Comparison of ENCODE assay signal across 24 cellular contexts in genomic region chr19:39106201-39106600, GRCh38. TPM values are rescaled to one million over a fixed set of nuclear protein-coding genes. Genes with fewer than 3 reads are reported as not detected.
A peak's percentile ranks its signal among the peaks of the same experiment; 100 is the strongest.
DNase-seq lines count a peak whose midpoint lies in the region; ATAC-seq, FAIRE-seq and TF ChIP-seq lines count a peak whose summit lies in the region.
"Had no signal": no experiment of that assay in that cellular context is flagged by ENCODE, and none has a peak within 500 bp of the region (broad histone marks: within the 10 kb centered on the region; RNA-seq: fewer than 3 reads in every experiment).

No MANE protein-coding gene starts in this region.

- peaks cover 20% of the 10 kb centered on the region for H3K4me1 ChIP-seq in A549

- 69% methylated on average over 7 of the region's 7 CpGs for WGBS in A549 (ENCODE audit: missing lambda C conversion rate)

- no peak for TF ChIP-seq POLR2A in A549 (IDR thresholded peaks at IDR 0.05; ENCODE audit: low read length)

- no peaks in the 10 kb centered on the region for H3K27me3 ChIP-seq in layer of hippocampus (ENCODE audit: control insufficient read depth, insufficient read depth, low read length)
- H3K27me3 ChIP-seq: BLaER1, MG63 had no signal

- ATAC-seq in A549 (no peak), GM18502 (IDR thresholded peaks at IDR 0.05; ENCODE audit: poor library complexity, unreplicated experiment) (no peak)
- ATAC-seq: HCT116 had no signal

- FAIRE-seq in A549 (lab: Jason Lieb, UNC): peak; percentile 67
- FAIRE-seq: GM12892, GM18507, H1 had no signal

- H3K9me3 ChIP-seq in A549: no peaks in the 10 kb centered on the region
- H3K9me3 ChIP-seq: BLaER1, MG63 had no signal

- DNase-seq in A549 (ENCODE audit: low read depth in 1 of 2, low spot score in 1 of 2) (no peak), G401 (ENCODE audit: low spot score) (peak; percentile 87), pons (ENCODE audit: low spot score) (peak; percentile 48), GM03348 (ENCODE audit: low spot score) (no peak), NCI-H446 treated with DMSO at 0.1 percent for 48 hours (lab: John Stamatoyannopoulos, UW) (no peak)
- DNase-seq: CD4-positive, alpha-beta T cell; COR-L47; DMS79 treated with DMSO at 0.1 percent for 48 hours; Kasumi-1; MG63; NCI-H1417; NCI-H1694 treated with DMSO at 0.1 percent for 48 hours; NCI-H2081 treated with DMSO at 0.1 percent for 48 hours; NCI-H510A; NK-92 treated with Interleukin-12 subunit alpha and Interleukin-12 subunit beta, amount 100 ng/mL, for 24 hours; SIG-M5 had no signal

- H3K4me3 ChIP-seq in A549: no peak overlapping the region
- H3K4me3 ChIP-seq: BLaER1, MG63 had no signal

- in situ Hi-C loops in G401 (cut with HindIII; ENCODE audit: low sequenced_read_pairs): no loop called here

- H3K27ac ChIP-seq in A549: peak overlapping the region; percentile 2 to 42; a peak in 4 of 6 replicates
- H3K27ac ChIP-seq in layer of hippocampus (ENCODE audit: low read depth, low read length): peak overlapping the region; percentile 83
- H3K27ac ChIP-seq: BLaER1, RWPE1 had no signal

- no peak for TF ChIP-seq CTCF in A549 (IDR thresholded peaks at IDR 0.05)

- CTCF ChIA-PET in A549 (lab: Yijun Ruan, JAX): interaction anchor here (0.6 to 14.9 kb wide), 5 partner anchors 15 to 236 kb away, joined by 3 to 144 read pairs (median 3); partner anchors contain the start of gene SAMD4B

- no peak for TF ChIP-seq RAD21 in A549 (conservative IDR thresholded peaks at IDR 0.05 in 1 of 2, IDR thresholded peaks at IDR 0.05 in 1 of 2)

- TF ChIP-seq EP300 in A549 (IDR thresholded peaks at IDR 0.05): no peak

- H3K4me2 ChIP-seq in A549: no peak overlapping the region
- H3K4me2 ChIP-seq: BLaER1 had no signal

- POLR2A ChIA-PET in A549 (lab: Yijun Ruan, JAX): no interaction called here

TF ChIP-seq in A549, 52 proteins besides CTCF, POLR2A, EP300 and RAD21:
- no peak for TF ChIP-seq EHMT2 (IDR thresholded peaks at IDR 0.05; ENCODE audit: low read depth)
- TF ChIP-seq SMC3 (IDR thresholded peaks at IDR 0.05): no peak
- TF ChIP-seq HES2 (IDR thresholded peaks at IDR 0.05): no peak
- TF ChIP-seq NR3C1 (IDR thresholded peaks at IDR 0.05): no peak
- TF ChIP-seq E2F6 (IDR thresholded peaks at IDR 0.05; ENCODE audit: borderline replicate concordance, low read depth): no peak
- no peak for TF ChIP-seq USF2 (IDR thresholded peaks at IDR 0.05)
- TF ChIP-seq REST (IDR thresholded peaks at IDR 0.05): no peak
- no peak for TF ChIP-seq NFE2L2 (conservative IDR thresholded peaks at IDR 0.05; ENCODE audit: low read length)
- no peak for TF ChIP-seq KDM5A (IDR thresholded peaks at IDR 0.05)
- TF ChIP-seq ZC3H11A (IDR thresholded peaks at IDR 0.05): no peak

RNA-seq across cellular contexts. Expression of gene PAK4, which starts 19.4 kb away (rescaled TPM):
- polyA plus RNA-seq in A549 (2011; rRNA removed): 37.9 and 42.9 TPM in 2 replicates
- 105 and 115 TPM in 2 replicates for polyA plus RNA-seq in A549 (2012; cell fraction: cytosol; rRNA removed)
- 115 and 138 TPM in 2 replicates for polyA plus RNA-seq in A549 (2012; cell fraction: nucleus; rRNA removed)
- polyA plus RNA-seq in A549 (2017; fragmentation: RNase III; extraction: RNeasy Plus Mini Kit Qiagen cat#74134 plus additional on column Dnase treatment): 75.8 to 84.2 TPM (median 76.7 TPM) in 3 replicates
- polyA minus RNA-seq in A549 (2011; rRNA and poly(A)+ RNA removed): 68.7 and 73.7 TPM in 2 replicates
- 12.8 and 15.3 TPM in 2 replicates for total RNA-seq in G401 (2014; rRNA removed; shearing (Covaris generic))

RNA-seq across cellular contexts. Expression of gene ACP7, which starts 22.0 kb away (rescaled TPM):
- polyA plus RNA-seq in A549 (2011; rRNA removed) (0.06 and 0.08 TPM in 2 replicates), A549 (2017; fragmentation: RNase III; extraction: RNeasy Plus Mini Kit Qiagen cat#74134 plus additional on column Dnase treatment) (0.25 to 0.44 TPM (median 0.28 TPM) in 3 replicates)
- polyA plus RNA-seq in A549 (2012; cell fraction: cytosol; rRNA removed): 0.05 and 0.08 TPM in 2 replicates
- polyA plus RNA-seq in A549 (2012; cell fraction: nucleus; rRNA removed): 0.07 TPM in 1 of 2 replicates, not detected in the other
- polyA minus RNA-seq in A549 (2011; rRNA and poly(A)+ RNA removed): 0.41 TPM in 1 of 2 replicates, not detected in the other
- not detected in 2 replicates for total RNA-seq in G401 (2014; rRNA removed; shearing (Covaris generic))
- total RNA-seq: CD4-positive, alpha-beta T cell had no signal

Comparison
In these comparisons a context has a peak if more than half of its experiments do, and no peak if none do; other contexts are left out.
1. DNase-seq: peak in G401 (single experiment) and pons (single experiment); none in A549 (0 of 2), GM03348 (single experiment) and NCI-H446 treated with DMSO at 0.1 percent for 48 hours (single experiment).